ENCODE assay signal across 29 cellular contexts in genomic region chr15:97009036-97009555, GRCh38.
DNase-seq lines count a peak whose midpoint lies in the region; ATAC-seq, FAIRE-seq and TF ChIP-seq lines count a peak whose summit lies in the region.
"Had no signal": no experiment of that assay in that cellular context is flagged by ENCODE, and none has a peak within 500 bp of the region (broad histone marks: within the 10 kb centered on the region; RNA-seq: fewer than 3 reads in every experiment).

No MANE protein-coding gene starts in this region.

- no peak overlapping the region for H3K4me3 Mint-ChIP-seq in astrocyte (ENCODE audit: unreplicated experiment)
- no peak overlapping the region for H3K4me3 Mint-ChIP-seq in nephron progenitor cell
- H3K4me3 Mint-ChIP-seq in natural killer cell = no peak overlapping the region
- H3K4me3 Mint-ChIP-seq: activated CD4-positive, alpha-beta memory T cell treated with anti-CD3 and anti-CD28 coated beads, Interleukin-2, amount 10 ng/mL, durations not matched to agents 7 days and 5 days; activated T-helper 17 cell treated with anti-CD3 and anti-CD28 coated beads, Interleukin-2, amount 50 U/mL, for 72 hours; CD4-positive, CD25-positive, alpha-beta regulatory T cell; effector memory CD8-positive, alpha-beta T cell had no signal

- H3K27ac ChIP-seq in HEK293 (ENCODE audit: extremely low read depth, low read depth, low read length) (no peak overlapping the region), astrocyte (ENCODE audit: low read depth, low read length) (no peak overlapping the region)
- H3K27ac ChIP-seq: cardiac muscle cell, coronary artery, neutrophil, suprapubic skin had no signal

- no peaks in the 10 kb centered on the region for H3K79me2 ChIP-seq in astrocyte (ENCODE audit: insufficient read depth, low read length)

- H3K9me3 ChIP-seq in HEK293 (ENCODE audit: control insufficient read depth, insufficient read depth, low read depth, low read length) = no peaks in the 10 kb centered on the region
- no peaks in the 10 kb centered on the region for H3K9me3 ChIP-seq in astrocyte (ENCODE audit: insufficient read depth, low read depth, low read length)
- H3K9me3 ChIP-seq: neutrophil, suprapubic skin had no signal

- POLR2A ChIA-PET in HEK293 (lab: Yijun Ruan, JAX) = no interaction called here

- H3K4me2 ChIP-seq in astrocyte (ENCODE audit: low read length) = no peak overlapping the region

- H3K36me3 Mint-ChIP-seq in astrocyte (ENCODE audit: low read depth, unreplicated experiment) (no peaks in the 10 kb centered on the region), nephron progenitor cell (ENCODE audit: low read depth) (peaks cover 9% of the 10 kb centered on the region), natural killer cell (no peaks in the 10 kb centered on the region)
- H3K36me3 Mint-ChIP-seq: CD4-positive, CD25-positive, alpha-beta regulatory T cell had no signal

- intact Hi-C loops in natural killer cell (cut with micrococcal nuclease) (no loop called here), head of caudate nucleus (cut with DNase I) (no loop called here)

- H3K9ac ChIP-seq in astrocyte (ENCODE audit: low read length) = no peak overlapping the region

- H3K36me3 ChIP-seq in HEK293 (ENCODE audit: control insufficient read depth in 2 of 2, insufficient read depth in 1 of 2, low read length in 2 of 2) (no peaks in the 10 kb centered on the region), astrocyte (ENCODE audit: insufficient read depth, low read length) (no peaks in the 10 kb centered on the region)
- H3K36me3 ChIP-seq: cardiac muscle cell, neutrophil, suprapubic skin had no signal

- H3K4me3 ChIP-seq in HEK293 (ENCODE audit: low read depth, low read length) (no peak overlapping the region), astrocyte (ENCODE audit: insufficient read depth, low read depth, low read length) (no peak overlapping the region)
- H3K4me3 ChIP-seq: cardiac muscle cell, coronary artery, suprapubic skin had no signal

- H3K9me3 Mint-ChIP-seq in astrocyte (ENCODE audit: unreplicated experiment) (peaks cover 3% of the 10 kb centered on the region), nephron progenitor cell (peaks cover 4% of the 10 kb centered on the region), natural killer cell (peaks cover 0 to 3% of the 10 kb centered on the region in 2 donors)

- H3K27me3 ChIP-seq in astrocyte (ENCODE audit: insufficient read depth, low read length) = no peaks in the 10 kb centered on the region
- H3K27me3 ChIP-seq: cardiac muscle cell, neutrophil, suprapubic skin had no signal

- no peaks in the 10 kb centered on the region for H4K20me1 ChIP-seq in astrocyte (ENCODE audit: insufficient read depth, low read length)

- CTCF ChIA-PET in HEK293 (lab: Yijun Ruan, JAX) = no interaction called here

- H3K4me1 Mint-ChIP-seq in astrocyte (ENCODE audit: low read depth, unreplicated experiment) (peaks cover 10% of the 10 kb centered on the region), nephron progenitor cell (peaks cover 46% of the 10 kb centered on the region), natural killer cell (no peaks in the 10 kb centered on the region)
- H3K4me1 Mint-ChIP-seq: activated CD4-positive, alpha-beta memory T cell treated with anti-CD3 and anti-CD28 coated beads, Interleukin-2, amount 10 ng/mL, durations not matched to agents 7 days and 5 days; activated T-helper 17 cell treated with anti-CD3 and anti-CD28 coated beads, Interleukin-2, amount 50 U/mL, for 72 hours; CD4-positive, CD25-positive, alpha-beta regulatory T cell had no signal

- in situ Hi-C loops in Caki2 (cut with HindIII; ENCODE audit: low pct_unique_long_range_greater_than_20kb, low sequenced_read_pairs) = no loop called here

- no peak for FAIRE-seq in astrocyte (lab: Jason Lieb, UNC)
- FAIRE-seq: H54, RCC 7860, TTC549 had no signal

- no peak for ATAC-seq in HG03432 (IDR thresholded peaks at IDR 0.05; ENCODE audit: unreplicated experiment)
- no peak for ATAC-seq in natural killer cell
- ATAC-seq: activated CD4-positive, CD25-positive, alpha-beta regulatory T cell treated with anti-CD3 and anti-CD28 coated beads, Interleukin-2, amount 50 U/mL, for 24 hours; activated T-helper 17 cell treated with anti-CD3 and anti-CD28 coated beads, Interleukin-2, amount 50 U/mL, for 72 hours; effector memory CD8-positive, alpha-beta T cell; left colon had no signal

- TF ChIP-seq CTCF in HEK293 (tag by site-specific recombination; IDR thresholded peaks at IDR 0.05) (no peak), astrocyte (IDR thresholded peaks at IDR 0.05; ENCODE audit: insufficient read depth, low read depth, low read length) (no peak), nephron progenitor cell (IDR thresholded peaks at IDR 0.05) (no peak), natural killer cell (IDR thresholded peaks at IDR 0.05) (no peak)

- no peak overlapping the region for H2AFZ ChIP-seq in astrocyte (ENCODE audit: low read depth, low read length)

- peaks cover 5% of the 10 kb centered on the region for H3K27me3 Mint-ChIP-seq in astrocyte (ENCODE audit: low read depth, unreplicated experiment)
- peaks cover 4% of the 10 kb centered on the region for H3K27me3 Mint-ChIP-seq in nephron progenitor cell (ENCODE audit: low read depth, poor library complexity)
- H3K27me3 Mint-ChIP-seq in natural killer cell (ENCODE audit: low read depth in 2 of 2) = no peaks in the 10 kb centered on the region
- H3K27me3 Mint-ChIP-seq: activated CD4-positive, alpha-beta memory T cell treated with anti-CD3 and anti-CD28 coated beads, Interleukin-2, amount 10 ng/mL, durations not matched to agents 7 days and 5 days; activated T-helper 17 cell treated with anti-CD3 and anti-CD28 coated beads, Interleukin-2, amount 50 U/mL, for 72 hours; CD4-positive, CD25-positive, alpha-beta regulatory T cell; effector memory CD8-positive, alpha-beta T cell had no signal

- DNase-seq in Caki2 (ENCODE audit: low read depth) = peak; percentile 72
- DNase-seq in astrocyte (ENCODE audit: low read depth) = peak; percentile 20
- peak; percentile 32 for DNase-seq in nephron progenitor cell
- no peak for DNase-seq in natural killer cell
- DNase-seq in head of caudate nucleus = no peak
- DNase-seq: activated CD4-positive, alpha-beta memory T cell treated with anti-CD3 and anti-CD28 coated beads, Interleukin-2, amount 10 ng/mL, durations not matched to agents 7 days and 5 days; activated naive CD4-positive, alpha-beta T cell treated with anti-CD3 and anti-CD28 coated beads, Interleukin-2, amount 50 U/mL, for 16 hours; amygdala; CD4-positive, CD25-positive, alpha-beta regulatory T cell; DMS 273 treated with DMSO at 0.1 percent for 48 hours; effector memory CD8-positive, alpha-beta T cell; foreskin fibroblast; GDM1; left colon; NCI-H1092; NCI-H2029 treated with DMSO at 0.1 percent for 48 hours; NCI-H510A treated with DMSO at 0.1 percent for 48 hours; stimulated activated naive CD4-positive, alpha-beta T cell had no signal

- no peak overlapping the region for H3K27ac Mint-ChIP-seq in astrocyte (ENCODE audit: unreplicated experiment)
- H3K27ac Mint-ChIP-seq in nephron progenitor cell = peak overlapping the region; percentile 68
- no peak overlapping the region for H3K27ac Mint-ChIP-seq in natural killer cell
- H3K27ac Mint-ChIP-seq: activated CD4-positive, alpha-beta memory T cell treated with anti-CD3 and anti-CD28 coated beads, Interleukin-2, amount 10 ng/mL, durations not matched to agents 7 days and 5 days; activated T-helper 17 cell treated with anti-CD3 and anti-CD28 coated beads, Interleukin-2, amount 50 U/mL, for 72 hours; CD4-positive, CD25-positive, alpha-beta regulatory T cell; effector memory CD8-positive, alpha-beta T cell had no signal

- H3K4me1 ChIP-seq in HEK293 (ENCODE audit: control insufficient read depth, insufficient read depth, low read length) = peaks cover 6% of the 10 kb centered on the region; the same call in 1 of the 2 replicates
- no peaks in the 10 kb centered on the region for H3K4me1 ChIP-seq in astrocyte (ENCODE audit: insufficient read depth, low read length)
- H3K4me1 ChIP-seq: suprapubic skin had no signal

TF ChIP-seq in HEK293, 187 proteins besides CTCF, POLR2A, EP300 and RAD21:
- TF ChIP-seq ZNF654 (tag by site-specific recombination; IDR thresholded peaks at IDR 0.05; ENCODE audit: low read depth) (no peak), TRIM28 (IDR thresholded peaks at IDR 0.05; ENCODE audit: borderline replicate concordance, low read length) (0 out of 2 replicates have a peak, but pooled peaks have one; percentile 12)

Comparison
In these comparisons a context has a peak if more than half of its experiments do, and no peak if none do; other contexts are left out.
1. DNase-seq: peak in Caki2 (single experiment), astrocyte (single experiment) and nephron progenitor cell (single experiment); none in natural killer cell (single experiment) and head of caudate nucleus (0 of 42).